Comparison of ENCODE assay signal across 8 cellular contexts in genomic region chr17:64496348-64496785, GRCh38. TPM values are rescaled to one million over a fixed set of nuclear protein-coding genes. Genes with fewer than 3 reads are reported as not detected.
DNase-seq lines count a peak whose midpoint lies in the region; ATAC-seq and TF ChIP-seq lines count a peak whose summit lies in the region.

No MANE protein-coding gene starts in this region.

- H3K9ac ChIP-seq in BLaER1 treated with 17β-estradiol and CSF1 and Interleukin-3, amounts not matched to agents 10 nM and 100 nM, result peak overlapping the region; percentile 73 to 87 (median 84)
- H3K9ac ChIP-seq in mesendoderm (ENCODE audit: low read length), result peak overlapping the region; percentile 88

- H3K4me1 ChIP-seq in BLaER1 treated with 17β-estradiol and CSF1 and Interleukin-3, amounts not matched to agents 10 nM and 100 nM, result peaks cover 64 to 89% (median 74%) of the 10 kb centered on the region in 10 experiments
- H3K4me1 ChIP-seq in mesendoderm (ENCODE audit: control insufficient read depth, low read depth, low read length), result no peaks in the 10 kb centered on the region

- H3K18ac ChIP-seq in mesendoderm (ENCODE audit: low read length), result no peak overlapping the region

- H3K4me3 ChIP-seq in BLaER1 treated with 17β-estradiol and CSF1 and Interleukin-3, amounts not matched to agents 10 nM and 100 nM, result peak overlapping the region; percentile 59 to 80 (median 76)
- H3K4me3 ChIP-seq in brain microvascular endothelial cell (ENCODE audit: low read depth, low read length) (peak overlapping the region; percentile 83), mesendoderm (ENCODE audit: low read length) (peak overlapping the region; percentile 89)

- peaks cover 6% of the 10 kb centered on the region for H3K79me1 ChIP-seq in mesendoderm (ENCODE audit: low read length)

- peak overlapping the region; percentile 88 to 98 (median 94) for H3K4me2 ChIP-seq in BLaER1 treated with 17β-estradiol and CSF1 and Interleukin-3, amounts not matched to agents 10 nM and 100 nM
- peak overlapping the region; percentile 60 for H3K4me2 ChIP-seq in mesendoderm (ENCODE audit: low read length)

- peaks cover 19% of the 10 kb centered on the region for H3K79me2 ChIP-seq in mesendoderm (ENCODE audit: control insufficient read depth, insufficient read depth, low read length)

- H2BK15ac ChIP-seq in mesendoderm (replicated peaks; ENCODE audit: low read depth), result no peak overlapping the region

- H3K56ac ChIP-seq in mesendoderm (ENCODE audit: low read length), result peak overlapping the region; percentile 95

- no peak overlapping the region for H3K4ac ChIP-seq in mesendoderm (ENCODE audit: low read depth, low read length)

- H4K5ac ChIP-seq in mesendoderm (ENCODE audit: low read length), result no peak overlapping the region

- DNase-seq in brain microvascular endothelial cell, result no peak
- no peak for DNase-seq in mesendoderm
- DNase-seq in NCI-H526 (lab: John Stamatoyannopoulos, UW), result no peak
- no peak for DNase-seq in NCI-H128 (lab: John Stamatoyannopoulos, UW; ENCODE audit: unreplicated experiment)

- no peaks in the 10 kb centered on the region for H3K27me3 ChIP-seq in BLaER1 treated with 17β-estradiol and CSF1 and Interleukin-3, amounts not matched to agents 10 nM and 100 nM
- no peaks in the 10 kb centered on the region for H3K27me3 ChIP-seq in brain microvascular endothelial cell (replicated peaks)
- no peaks in the 10 kb centered on the region for H3K27me3 ChIP-seq in mesendoderm (ENCODE audit: insufficient read depth, low read length, poor library complexity)

- in situ Hi-C loops in brain microvascular endothelial cell (cut with HindIII; ENCODE audit: low pct_ligation_motif_present, low sequenced_read_pairs), result loop anchor here (10.0 kb wide), 2 partner anchors 72 to 192 kb away; no protein-coding TSS in a partner anchor

- no peak overlapping the region for H3K23ac ChIP-seq in mesendoderm (ENCODE audit: low read length)

- H2AK5ac ChIP-seq in mesendoderm (ENCODE audit: low read length), result no peak overlapping the region

- H2BK5ac ChIP-seq in mesendoderm (ENCODE audit: low read length), result no peak overlapping the region

- TF ChIP-seq CTCF in brain microvascular endothelial cell (IDR thresholded peaks at IDR 0.05; ENCODE audit: low read depth, low read length, missing control alignments), result no peak

- peaks cover 0 to 3% (median 0%) of the 10 kb centered on the region in 11 experiments; a peak in 1 of 22 replicates for H3K9me3 ChIP-seq in BLaER1 treated with 17β-estradiol and CSF1 and Interleukin-3, amounts not matched to agents 10 nM and 100 nM (replicated peaks in 1 of 11)

- H4K20me1 ChIP-seq in BLaER1 treated with 17β-estradiol and CSF1 and Interleukin-3, amounts not matched to agents 10 nM and 100 nM, result peaks cover 41 to 59% (median 43%) of the 10 kb centered on the region in 11 experiments

- H2BK120ac ChIP-seq in mesendoderm (ENCODE audit: low read depth, low read length), result no peak overlapping the region

- no peak overlapping the region for H4K8ac ChIP-seq in mesendoderm (ENCODE audit: low read depth, low read length)

- WGBS in mesendoderm (ENCODE audit: extremely low coverage, insufficient coverage, low lambda C conversion rate), result no CpG with 5 or more reads among the region's 20 CpGs

- H3K27ac ChIP-seq in BLaER1 treated with 17β-estradiol and CSF1 and Interleukin-3, amounts not matched to agents 10 nM and 100 nM, result peak overlapping the region; percentile 60 to 85 (median 83); a peak in 21 of 22 replicates
- H3K27ac ChIP-seq in brain microvascular endothelial cell (peak overlapping the region; percentile 67), mesendoderm (ENCODE audit: low read depth, low read length) (peak overlapping the region; percentile 74)

- peaks cover 49 to 72% (median 64%) of the 10 kb centered on the region in 11 experiments for H3K36me3 ChIP-seq in BLaER1 treated with 17β-estradiol and CSF1 and Interleukin-3, amounts not matched to agents 10 nM and 100 nM
- H3K36me3 ChIP-seq in brain microvascular endothelial cell (replicated peaks) (peaks cover 39% of the 10 kb centered on the region), mesendoderm (ENCODE audit: control insufficient read depth, insufficient read depth, low read length) (peaks cover 13% of the 10 kb centered on the region)

- ATAC-seq in HG03159 (IDR thresholded peaks at IDR 0.05; ENCODE audit: unreplicated experiment) (peak; percentile 6), GM18517 (IDR thresholded peaks at IDR 0.05; ENCODE audit: unreplicated experiment) (no peak), GM19455 (IDR thresholded peaks at IDR 0.05; ENCODE audit: unreplicated experiment) (no peak)

RNA-seq across cellular contexts. Expression of gene POLG2, which starts 0.5 kb away (rescaled TPM):
- 14.5 TPM for polyA plus RNA-seq in mesendoderm (2013, experiment 1 of 2)
- 14.9 TPM for polyA plus RNA-seq in mesendoderm (2013, experiment 2 of 2)

RNA-seq across cellular contexts. Expression of gene DDX5, which starts 9.7 kb away (rescaled TPM):
- 740 TPM for polyA plus RNA-seq in mesendoderm (2013, experiment 1 of 2)
- polyA plus RNA-seq in mesendoderm (2013, experiment 2 of 2), result 740 TPM

RNA-seq across cellular contexts. Expression of gene CEP95, which starts 10.4 kb away (rescaled TPM):
- 47.9 TPM for polyA plus RNA-seq in mesendoderm (2013, experiment 1 of 2)
- polyA plus RNA-seq in mesendoderm (2013, experiment 2 of 2), result 47.5 TPM

RNA-seq across cellular contexts. Expression of gene MILR1, which starts 47.5 kb away (rescaled TPM):
- polyA plus RNA-seq in mesendoderm (2013, experiment 1 of 2), result not detected
- not detected for polyA plus RNA-seq in mesendoderm (2013, experiment 2 of 2)
